ENCODE assay signal across 8 cellular contexts in the genomic region with DNA sequence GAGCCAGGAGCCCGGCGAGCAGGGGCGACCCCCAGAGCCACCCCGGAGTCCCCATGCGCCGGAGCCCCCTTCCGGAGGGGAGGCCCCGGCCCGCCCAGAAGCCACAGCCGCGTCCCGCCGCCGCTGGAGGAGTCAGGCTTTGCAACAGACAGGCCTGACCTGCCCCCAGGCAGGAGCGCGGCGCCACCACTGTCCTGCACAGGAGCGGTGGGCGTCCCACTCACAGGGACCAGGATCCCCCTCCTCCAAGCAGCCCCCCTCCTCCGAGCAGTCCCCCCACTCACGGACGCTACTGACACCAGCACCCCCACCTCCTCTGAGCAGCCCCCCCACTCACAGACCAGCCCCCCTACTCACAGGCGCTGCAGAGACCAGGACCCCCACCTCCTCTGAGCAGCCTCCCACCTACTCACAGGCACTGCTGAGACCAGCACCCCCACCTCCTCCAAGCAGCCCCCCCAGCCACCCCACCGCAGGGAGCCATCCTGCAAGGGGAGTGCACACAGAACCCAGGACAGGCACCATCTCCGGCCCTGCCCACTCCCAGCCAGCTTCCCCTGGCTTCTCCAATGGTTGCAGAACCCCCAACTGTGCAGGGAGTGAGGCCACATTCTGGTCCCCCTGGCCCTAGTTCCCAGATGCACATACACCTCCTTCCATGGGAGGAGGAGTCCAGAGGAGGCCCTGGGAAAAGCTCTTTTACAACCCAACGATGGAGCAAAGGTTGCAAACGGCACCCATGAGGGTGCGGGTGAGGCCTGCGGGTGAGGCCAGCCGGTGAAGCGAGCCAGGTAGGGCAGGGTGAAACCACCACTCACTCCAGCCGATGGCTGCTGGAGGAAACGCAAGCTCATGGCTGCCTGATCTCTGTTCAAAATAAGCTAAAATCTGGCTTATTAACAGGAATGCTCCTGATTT.
DNase-seq lines count a peak whose midpoint lies in the region; ATAC-seq, FAIRE-seq and TF ChIP-seq lines count a peak whose summit lies in the region.

No MANE protein-coding gene starts in this region.

- peak overlapping the region; percentile 99 for H3K27ac Mint-ChIP-seq in osteocyte (ENCODE audit: unreplicated experiment)

- no peak for TF ChIP-seq POLR2A in GM12891 (IDR thresholded peaks at IDR 0.05; ENCODE audit: low read depth, low read length)

- peak overlapping the region; percentile 66 for H3K4me3 Mint-ChIP-seq in osteocyte (ENCODE audit: unreplicated experiment)

- TF ChIP-seq CTCF in fibroblast of villous mesenchyme (IDR thresholded peaks at IDR 0.05; ENCODE audit: insufficient read depth, low read depth, low read length) (no peak), osteocyte (IDR thresholded peaks at IDR 0.05) (no peak)

- no peaks in the 10 kb centered on the region for H3K27me3 Mint-ChIP-seq in osteocyte (ENCODE audit: unreplicated experiment)

- peaks cover 54% of the 10 kb centered on the region for H3K4me1 Mint-ChIP-seq in osteocyte (ENCODE audit: unreplicated experiment)

- H3K4me3 ChIP-seq in fibroblast of villous mesenchyme (ENCODE audit: low read depth, low read length) = peak overlapping the region; percentile 80

- no peak for FAIRE-seq in GM12891 (lab: Jason Lieb, UNC)

- H3K36me3 Mint-ChIP-seq in osteocyte (ENCODE audit: unreplicated experiment) = no peaks in the 10 kb centered on the region

- DNase-seq in GM12891 (ENCODE audit: insufficient read length, low spot score) = peak; percentile 67
- DNase-seq in HK-2 (ENCODE audit: unreplicated experiment) = peak; percentile 44
- peak; percentile 27 to 32 for DNase-seq in activated CD4-positive, alpha-beta T cell treated with anti-CD3 and anti-CD28 coated beads, Interleukin-2, amount 50 U/mL, for 4 hours
- no peak for DNase-seq in fibroblast of villous mesenchyme (ENCODE audit: low read depth)
- DNase-seq in osteocyte (ENCODE audit: extremely low spot score, unreplicated experiment) = no peak
- no peak for DNase-seq in NCI-H1105 treated with DMSO at 0.1 percent for 48 hours (lab: John Stamatoyannopoulos, UW)
- no peak for DNase-seq in NCI-H510A (lab: John Stamatoyannopoulos, UW)

- no peaks in the 10 kb centered on the region for H3K9me3 Mint-ChIP-seq in osteocyte (ENCODE audit: unreplicated experiment)

- no peak for ATAC-seq in GM21360 (IDR thresholded peaks at IDR 0.05; ENCODE audit: unreplicated experiment)

TF ChIP-seq in GM12891, 5 proteins besides CTCF, POLR2A, EP300 and RAD21:
- TF ChIP-seq POU2F2 (IDR thresholded peaks at IDR 0.05; ENCODE audit: low read depth, low read length) (no peak), TAF1 (IDR thresholded peaks at IDR 0.05; ENCODE audit: low read depth, low read length) (no peak), POLR2AphosphoS5 (IDR thresholded peaks at IDR 0.05; ENCODE audit: low read depth, low read length) (no peak), PAX5 (IDR thresholded peaks at IDR 0.05; ENCODE audit: insufficient read depth, low read length, severe bottlenecking) (no peak), SPI1 (IDR thresholded peaks at IDR 0.05; ENCODE audit: low read depth, low read length) (no peak)
TF ChIP-seq in GM12891: peak in this region for 0.

Comparison
In these comparisons a context has a peak if more than half of its experiments do, and no peak if none do; other contexts are left out.
1. DNase-seq: peak in GM12891 (single experiment), HK-2 (single experiment) and activated CD4-positive, alpha-beta T cell treated with anti-CD3 and anti-CD28 coated beads, Interleukin-2, amount 50 U/mL, for 4 hours (2 of 2); none in fibroblast of villous mesenchyme (single experiment), osteocyte (single experiment), NCI-H1105 treated with DMSO at 0.1 percent for 48 hours (single experiment) and NCI-H510A (single experiment).